In the genomic region with DNA sequence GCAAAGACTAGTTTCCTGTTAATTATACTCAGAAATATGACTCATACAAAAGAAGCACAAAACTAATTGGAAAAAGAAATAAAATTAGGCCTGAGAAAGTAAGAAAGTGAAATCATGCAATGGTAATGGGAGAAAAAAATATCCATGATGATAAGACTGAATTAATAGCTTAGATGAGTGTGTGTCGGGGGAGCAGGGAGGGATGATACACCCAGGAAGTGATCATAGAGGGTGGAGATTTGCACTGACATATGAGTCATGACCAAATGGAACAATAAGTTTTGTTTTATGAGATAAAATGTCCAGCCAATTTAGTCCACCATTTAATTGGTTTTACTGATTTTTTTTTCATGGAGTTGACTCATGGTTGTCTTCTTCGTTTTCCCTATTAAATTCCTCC, we compare ENCODE assay signal across 15 cellular contexts.
DNase-seq lines count a peak whose midpoint lies in the region; ATAC-seq and TF ChIP-seq lines count a peak whose summit lies in the region.
"Had no signal": no experiment of that assay in that cellular context is flagged by ENCODE, and none has a peak within 500 bp of the region (broad histone marks: within the 10 kb centered on the region; RNA-seq: fewer than 3 reads in every experiment).

No MANE protein-coding gene starts in this region.

- H3K27me3 ChIP-seq in WERI-Rb-1 (ENCODE audit: insufficient read depth, low read depth, severe bottlenecking) (no peaks in the 10 kb centered on the region), neuronal stem cell (ENCODE audit: control insufficient read depth in 3 of 3, insufficient read depth in 3 of 3, low read depth in 1 of 3, low read length in 3 of 3) (peaks cover 0 to 4% (median 0%) of the 10 kb centered on the region in 3 experiments)
- H3K27me3 ChIP-seq: Peyer's patch had no signal

- no peak overlapping the region for H3K4ac ChIP-seq in neuronal stem cell (ENCODE audit: low read length)

- TF ChIP-seq CTCF in fibroblast of pulmonary artery (IDR thresholded peaks at IDR 0.05; ENCODE audit: low read length, missing control alignments) (no peak), WERI-Rb-1 (IDR thresholded peaks at IDR 0.05; ENCODE audit: low read depth, low read length) (no peak)

- H3K23ac ChIP-seq in neuronal stem cell (ENCODE audit: low read depth, low read length, poor library complexity), result no peak overlapping the region

- no peak overlapping the region for H3K9ac ChIP-seq in neuronal stem cell (ENCODE audit: low read depth, low read length, poor library complexity)

- H4K91ac ChIP-seq in neuronal stem cell (ENCODE audit: low read depth, low read length, poor library complexity), result no peak overlapping the region

- ATAC-seq in GM18868 (IDR thresholded peaks at IDR 0.05; ENCODE audit: unreplicated experiment) (no peak), HG03175 (IDR thresholded peaks at IDR 0.05; ENCODE audit: unreplicated experiment) (no peak)
- ATAC-seq: stimulated activated naive B cell treated with anti-CD40 and anti-IgM and Interleukin-4, amounts not matched to agents 10 μg/mL and 1 μg/mL and 100 μg/mL, for 72 hours; T-cell had no signal

- H2AFZ ChIP-seq in neuronal stem cell (ENCODE audit: low read length), result no peak overlapping the region

- H3K14ac ChIP-seq in neuronal stem cell (ENCODE audit: low read length), result no peak overlapping the region

- no peak overlapping the region for H4K8ac ChIP-seq in neuronal stem cell (ENCODE audit: low read depth, low read length)

- no CpG with 5 or more reads among the region's 2 CpGs for WGBS in neuronal stem cell (ENCODE audit: extremely low coverage in 2 of 2, insufficient read length in 2 of 2, insufficient replicate concordance in 1 of 2), 2 donors

- H3K18ac ChIP-seq in neuronal stem cell (ENCODE audit: low read length), result no peak overlapping the region

- H3K4me1 ChIP-seq in neuronal stem cell (ENCODE audit: control insufficient read depth in 2 of 2, insufficient read depth in 1 of 2, low read depth in 1 of 2, low read length in 2 of 2), result no peaks in the 10 kb centered on the region
- H3K4me1 ChIP-seq: Peyer's patch had no signal

- H3K79me1 ChIP-seq in neuronal stem cell (ENCODE audit: low read depth, low read length), result no peaks in the 10 kb centered on the region

- H3K4me3 ChIP-seq in fibroblast of pulmonary artery (replicated peaks; ENCODE audit: low read depth, low read length), result no peak overlapping the region
- H3K4me3 ChIP-seq in WERI-Rb-1 (ENCODE audit: low read depth, low read length), result no peak overlapping the region
- H3K4me3 ChIP-seq in neuronal stem cell (ENCODE audit: low read length in 2 of 2), result no peak overlapping the region
- H3K4me3 ChIP-seq: Peyer's patch, smooth muscle cell had no signal

- DNase-seq in A172 (ENCODE audit: low spot score) (peak; percentile 97), HCEC 1CT (peak; percentile 28), SW480 (ENCODE audit: low spot score) (peak; percentile 45), fibroblast of pulmonary artery (ENCODE audit: low read depth) (peak; percentile 64), WERI-Rb-1 (no peak), neuronal stem cell (ENCODE audit: low spot score) (no peak)
- DNase-seq: GF-D8; MV-4-11; NCI-H2081 treated with DMSO at 0.1 percent for 48 hours; Peyer's patch; stimulated activated naive B cell treated with anti-CD40 and anti-IgM and Interleukin-4, amounts not matched to agents 10 μg/mL and 1 μg/mL and 100 μg/mL, for 72 hours; T-cell had no signal

- H3K9me3 ChIP-seq in WERI-Rb-1 (ENCODE audit: severe bottlenecking) (no peaks in the 10 kb centered on the region), neuronal stem cell (replicated peaks in 1 of 2; ENCODE audit: control insufficient read depth in 2 of 2, insufficient read depth in 1 of 2, low read depth in 1 of 2, low read length in 2 of 2) (no peaks in the 10 kb centered on the region)
- H3K9me3 ChIP-seq: Peyer's patch had no signal

- H2AK5ac ChIP-seq in neuronal stem cell (ENCODE audit: low read depth, low read length), result no peak overlapping the region

- H2BK5ac ChIP-seq in neuronal stem cell (ENCODE audit: low read length), result no peak overlapping the region

- H3K4me2 ChIP-seq in neuronal stem cell (ENCODE audit: insufficient read depth, low read length, poor library complexity, severe bottlenecking), result no peak overlapping the region
- H3K4me2 ChIP-seq: smooth muscle cell had no signal

- H2BK12ac ChIP-seq in neuronal stem cell (ENCODE audit: low read length), result no peak overlapping the region

- no peak overlapping the region for H2BK15ac ChIP-seq in neuronal stem cell (ENCODE audit: low read length)

- H3K36me3 ChIP-seq in WERI-Rb-1 (no peaks in the 10 kb centered on the region), neuronal stem cell (replicated peaks in 1 of 2; ENCODE audit: control insufficient read depth in 2 of 2, insufficient read depth in 2 of 2, low read length in 2 of 2) (no peaks in the 10 kb centered on the region)
- H3K36me3 ChIP-seq: Peyer's patch had no signal

- H3K27ac ChIP-seq in WERI-Rb-1 (no peak overlapping the region), neuronal stem cell (replicated peaks; ENCODE audit: low read length) (no peak overlapping the region)
- H3K27ac ChIP-seq: Peyer's patch had no signal

- H2BK120ac ChIP-seq in neuronal stem cell (ENCODE audit: low read depth, low read length), result no peak overlapping the region

Comparison
In these comparisons a context has a peak if more than half of its experiments do, and no peak if none do; other contexts are left out.
1. DNase-seq: peak in A172 (single experiment), HCEC 1CT (single experiment), SW480 (single experiment) and fibroblast of pulmonary artery (single experiment); none in WERI-Rb-1 (single experiment) and neuronal stem cell (single experiment).